Comparison of ENCODE assay signal across 9 cellular contexts in genomic region chr1:208931936-208932335, GRCh38.
"Had no signal": no experiment of that assay in that cellular context is flagged by ENCODE, and none has a peak within 500 bp of the region (broad histone marks: within the 10 kb centered on the region; RNA-seq: fewer than 3 reads in every experiment).

No MANE protein-coding gene starts in this region.

- H3K27ac Mint-ChIP-seq: HFFc6, IgD-negative memory B cell had no signal

- FAIRE-seq: HepG2 had no signal

- H3K27ac ChIP-seq: GM23248, HL-60 had no signal

- H3K4me1 ChIP-seq: HAP-1 had no signal

- H3K36me3 Mint-ChIP-seq: IgD-negative memory B cell had no signal

- H2AFZ ChIP-seq: GM23248 had no signal

- H3K9ac ChIP-seq: GM23248 had no signal

- H3K4me3 Mint-ChIP-seq: HFFc6 had no signal

- H3K4me3 ChIP-seq: GM23248, HAP-1 had no signal

- H3K4me1 Mint-ChIP-seq: IgD-negative memory B cell had no signal

- H3K9me3 ChIP-seq: HAP-1 had no signal

- H3K36me3 ChIP-seq: HAP-1 had no signal

- ATAC-seq: HCT116, HepG2 had no signal

- DNase-seq: GM23248, H7, HFFc6, KBM-7 had no signal
